11 cellular contexts compared by ENCODE assay signal in genomic region chr2:174342600-174343342, GRCh38. TPM values are rescaled to one million over a fixed set of nuclear protein-coding genes. Genes with fewer than 3 reads are reported as not detected.
DNase-seq lines count a peak whose midpoint lies in the region; ATAC-seq lines count a peak whose summit lies in the region.
"Had no signal": no experiment of that assay in that cellular context is flagged by ENCODE, and none has a peak within 500 bp of the region (broad histone marks: within the 10 kb centered on the region; RNA-seq: fewer than 3 reads in every experiment).

No MANE protein-coding gene starts in this region.

- CTCF ChIA-PET in activated naive CD4-positive, alpha-beta T cell treated with anti-CD3 and anti-CD28 coated beads for 36 hours (lab: Charles Lee): interaction anchor here (1.1 to 1.5 kb wide), 3 partner anchors 11 to 940 kb away, joined by 4 to 5 read pairs (median 4); no protein-coding TSS in a partner anchor

- peaks cover 0 to 10% (median 0%) of the 10 kb centered on the region in 3 donors for H3K9me3 Mint-ChIP-seq in IgD-negative memory B cell
- H3K9me3 Mint-ChIP-seq in activated naive CD4-positive, alpha-beta T cell treated with anti-CD3 and anti-CD28 coated beads for 36 hours: no peaks in the 10 kb centered on the region
- no peaks in the 10 kb centered on the region for H3K9me3 Mint-ChIP-seq in natural killer cell treated with Interleukin-12 subunit alpha and Interleukin-12 subunit beta and Interleukin-15 and Interleukin-18, amount 100 ng/mL, for 72 hours

- peaks cover 20 to 33% (median 21%) of the 10 kb centered on the region in 3 donors for H3K4me1 Mint-ChIP-seq in IgD-negative memory B cell
- H3K4me1 Mint-ChIP-seq in activated naive CD4-positive, alpha-beta T cell treated with anti-CD3 and anti-CD28 coated beads for 36 hours (ENCODE audit: low read depth): peaks cover 35% of the 10 kb centered on the region
- peaks cover 32 to 36% of the 10 kb centered on the region in 2 donors for H3K4me1 Mint-ChIP-seq in natural killer cell treated with Interleukin-12 subunit alpha and Interleukin-12 subunit beta and Interleukin-15 and Interleukin-18, amount 100 ng/mL, for 72 hours (ENCODE audit: low read depth in 2 of 2)

- DNase-seq in ELF-1 (ENCODE audit: low read depth, low spot score) (peak; percentile 40), SW480 (ENCODE audit: low spot score) (no peak), NCI-H2196 treated with DMSO at 0.1 percent for 48 hours (lab: John Stamatoyannopoulos, UW; ENCODE audit: unreplicated experiment) (no peak), GOT3 (lab: John Stamatoyannopoulos, UW) (no peak)
- peak; percentile 54 for DNase-seq in activated naive CD4-positive, alpha-beta T cell treated with anti-CD3 and anti-CD28 coated beads for 36 hours
- DNase-seq in natural killer cell treated with Interleukin-12 subunit alpha and Interleukin-12 subunit beta and Interleukin-15 and Interleukin-18, amount 100 ng/mL, for 72 hours (ENCODE audit: low spot score): no peak
- DNase-seq: IMR-90 had no signal

- H3K36me3 Mint-ChIP-seq in IgD-negative memory B cell: peaks cover 7% of the 10 kb centered on the region
- H3K36me3 Mint-ChIP-seq in activated naive CD4-positive, alpha-beta T cell treated with anti-CD3 and anti-CD28 coated beads for 36 hours (ENCODE audit: low read depth): no peaks in the 10 kb centered on the region
- H3K36me3 Mint-ChIP-seq in natural killer cell treated with Interleukin-12 subunit alpha and Interleukin-12 subunit beta and Interleukin-15 and Interleukin-18, amount 100 ng/mL, for 72 hours: peaks cover 9% of the 10 kb centered on the region

- peak in 1 of 2 donors; percentile 43 for ATAC-seq in natural killer cell treated with Interleukin-12 subunit alpha and Interleukin-12 subunit beta and Interleukin-15 and Interleukin-18, amount 100 ng/mL, for 72 hours
- no peak for ATAC-seq in GM18867 (IDR thresholded peaks at IDR 0.05; ENCODE audit: unreplicated experiment)

- H3K27ac Mint-ChIP-seq in IgD-negative memory B cell: peak overlapping the region; percentile 63 to 94 (median 85)
- H3K27ac Mint-ChIP-seq in activated naive CD4-positive, alpha-beta T cell treated with anti-CD3 and anti-CD28 coated beads for 36 hours: no peak overlapping the region
- H3K27ac Mint-ChIP-seq in natural killer cell treated with Interleukin-12 subunit alpha and Interleukin-12 subunit beta and Interleukin-15 and Interleukin-18, amount 100 ng/mL, for 72 hours: no peak overlapping the region

- H3K4me3 Mint-ChIP-seq in IgD-negative memory B cell: peak overlapping the region; percentile 12 to 85 (median 84)
- peak overlapping the region; percentile 49 for H3K4me3 Mint-ChIP-seq in activated naive CD4-positive, alpha-beta T cell treated with anti-CD3 and anti-CD28 coated beads for 36 hours
- H3K4me3 Mint-ChIP-seq in natural killer cell treated with Interleukin-12 subunit alpha and Interleukin-12 subunit beta and Interleukin-15 and Interleukin-18, amount 100 ng/mL, for 72 hours: peak overlapping the region; percentile 20

- peaks cover 38% of the 10 kb centered on the region for H3K27me3 Mint-ChIP-seq in IgD-negative memory B cell
- peaks cover 59% of the 10 kb centered on the region for H3K27me3 Mint-ChIP-seq in activated naive CD4-positive, alpha-beta T cell treated with anti-CD3 and anti-CD28 coated beads for 36 hours (ENCODE audit: low read depth)
- H3K27me3 Mint-ChIP-seq in natural killer cell treated with Interleukin-12 subunit alpha and Interleukin-12 subunit beta and Interleukin-15 and Interleukin-18, amount 100 ng/mL, for 72 hours: peaks cover 38 to 63% of the 10 kb centered on the region in 2 donors

- intact Hi-C loops in activated naive CD4-positive, alpha-beta T cell treated with anti-CD3 and anti-CD28 coated beads for 36 hours (cut with micrococcal nuclease): loop anchor here (5.0 to 10.0 kb wide), 4 partner anchors 205 to 1128 kb away; no protein-coding TSS in a partner anchor

RNA-seq across cellular contexts. Expression of gene SP9, which starts 8.0 kb away (rescaled TPM):
- not detected for polyA plus RNA-seq in IgD-negative memory B cell
- not detected for total RNA-seq in activated naive CD4-positive, alpha-beta T cell treated with anti-CD3 and anti-CD28 coated beads for 36 hours
- total RNA-seq in natural killer cell treated with Interleukin-12 subunit alpha and Interleukin-12 subunit beta and Interleukin-15 and Interleukin-18, amount 100 ng/mL, for 72 hours: not detected
- total RNA-seq: activated CD8-positive, alpha-beta memory T cell treated with anti-CD3 and anti-CD28 coated beads for 36 hours; IMR-90; right cardiac atrium had no signal
- polyA plus RNA-seq: IMR-90, right cardiac atrium had no signal

RNA-seq across cellular contexts. Expression of gene SCRN3, which starts 52.8 kb away (rescaled TPM):
- polyA plus RNA-seq in IgD-negative memory B cell: 8.1 TPM
- 10 to 100 TPM; 10.7 to 12.3 TPM for total RNA-seq in activated naive CD4-positive, alpha-beta T cell treated with anti-CD3 and anti-CD28 coated beads for 36 hours
- 10 to 100 TPM; 22.1 to 26.7 TPM for total RNA-seq in natural killer cell treated with Interleukin-12 subunit alpha and Interleukin-12 subunit beta and Interleukin-15 and Interleukin-18, amount 100 ng/mL, for 72 hours

Comparison
In these comparisons a context has a peak if more than half of its experiments do, and no peak if none do; other contexts are left out.
1. DNase-seq: peak in ELF-1 (single experiment) and activated naive CD4-positive, alpha-beta T cell treated with anti-CD3 and anti-CD28 coated beads for 36 hours (single experiment); none in natural killer cell treated with Interleukin-12 subunit alpha and Interleukin-12 subunit beta and Interleukin-15 and Interleukin-18, amount 100 ng/mL, for 72 hours (single experiment), SW480 (single experiment), NCI-H2196 treated with DMSO at 0.1 percent for 48 hours (single experiment) and GOT3 (single experiment).
2. H3K27ac Mint-ChIP-seq: peak in IgD-negative memory B cell (3 of 3); none in activated naive CD4-positive, alpha-beta T cell treated with anti-CD3 and anti-CD28 coated beads for 36 hours (single experiment) and natural killer cell treated with Interleukin-12 subunit alpha and Interleukin-12 subunit beta and Interleukin-15 and Interleukin-18, amount 100 ng/mL, for 72 hours (0 of 2).
3. H3K4me3 Mint-ChIP-seq: peak in every context shown above with its lines; median percentile 84 in IgD-negative memory B cell; 49 in activated naive CD4-positive, alpha-beta T cell treated with anti-CD3 and anti-CD28 coated beads for 36 hours; 20 in natural killer cell treated with Interleukin-12 subunit alpha and Interleukin-12 subunit beta and Interleukin-15 and Interleukin-18, amount 100 ng/mL, for 72 hours.